11 cellular contexts compared by ENCODE assay signal in genomic region chr9:133640160-133640559, GRCh38. TPM values are rescaled to one million over a fixed set of nuclear protein-coding genes. Genes with fewer than 3 reads are reported as not detected.
"Had no signal": no experiment of that assay in that cellular context is flagged by ENCODE, and none has a peak within 500 bp of the region (broad histone marks: within the 10 kb centered on the region; RNA-seq: fewer than 3 reads in every experiment).

No MANE protein-coding gene starts in this region.

- H3K27ac ChIP-seq: HL-60 had no signal

- H3K9me3 Mint-ChIP-seq: GM23338, HFFc6 had no signal

- H3K9me3 ChIP-seq: HAP-1 had no signal

- H3K4me2 ChIP-seq: GM23338 had no signal

- H3K27ac Mint-ChIP-seq: GM23338, HFFc6 had no signal

- ATAC-seq: GM23338, HCT116, K562 had no signal

- H3K4me3 ChIP-seq: GM23338, HAP-1, K562 had no signal

- H3K4me1 ChIP-seq: HAP-1 had no signal

- H3K4me3 Mint-ChIP-seq: GM23338, HFFc6 had no signal

- FAIRE-seq: H1, H54, K562 had no signal

- H2AFZ ChIP-seq: GM23338 had no signal

- H3K36me3 ChIP-seq: HAP-1 had no signal

- DNase-seq: HFFc6, IMR-90, KG1 had no signal

RNA-seq across cellular contexts. Expression of gene DBH, which starts 4.0 kb away (rescaled TPM):
- total RNA-seq: H1, HFFc6, HT1080, IMR-90, K562 had no signal
- polyA plus RNA-seq: IMR-90, K562 had no signal

RNA-seq across cellular contexts. Expression of gene FAM163B, which starts 31.0 kb away (rescaled TPM):
- total RNA-seq: HFFc6, HT1080, IMR-90, K562 had no signal
- polyA plus RNA-seq: IMR-90, K562 had no signal
